29 cellular contexts compared by ENCODE assay signal in the genomic region with DNA sequence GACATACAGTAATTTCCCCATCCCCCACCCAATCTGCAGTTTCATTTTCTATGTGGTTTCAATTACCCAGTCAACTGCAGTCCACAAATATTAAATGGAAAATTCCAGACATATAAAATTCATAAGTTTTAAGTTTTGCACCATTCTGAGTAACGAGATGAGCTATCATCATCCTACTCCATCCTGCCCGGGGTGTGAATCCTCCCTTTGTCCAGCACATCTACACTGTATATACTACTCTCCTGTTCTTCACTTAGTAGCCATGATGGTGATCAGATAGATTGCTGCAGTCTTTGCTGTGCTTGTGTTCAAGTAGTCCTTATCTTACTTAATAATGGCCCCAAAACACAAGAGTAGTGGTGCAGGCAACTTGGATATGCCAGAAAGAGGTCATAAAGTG.
DNase-seq lines count a peak whose midpoint lies in the region; ATAC-seq lines count a peak whose summit lies in the region.
"Had no signal": no experiment of that assay in that cellular context is flagged by ENCODE, and none has a peak within 500 bp of the region (broad histone marks: within the 10 kb centered on the region; RNA-seq: fewer than 3 reads in every experiment).

No MANE protein-coding gene starts in this region.

- DNase-seq in T-helper 1 cell = no peak
- peak; percentile 10 for DNase-seq in stimulated activated CD4-positive, alpha-beta T cell treated with anti-CD3 and anti-CD28 coated beads, Interleukin-4, amount 100 ng/mL, for 24 hours
- no peak for DNase-seq in stimulated activated CD4-positive, alpha-beta T cell treated with anti-CD3 and anti-CD28 coated beads, Interleukin-2, amount 100 ng/mL, for 48 hours
- DNase-seq in central memory CD8-positive, alpha-beta T cell (ENCODE audit: low spot score in 2 of 2) = no peak
- DNase-seq in superior temporal gyrus (ENCODE audit: extremely low spot score) = peak; percentile 10
- no peak for DNase-seq in substantia nigra (lab: John Stamatoyannopoulos, UW)
- DNase-seq in SW 1271 (lab: John Stamatoyannopoulos, UW) = no peak
- DNase-seq: activated gamma-delta T cell treated with Interleukin-2 at 50 U/mL for 16 hours; caudate nucleus; CD4-positive, alpha-beta T cell; DMS153; dorsolateral prefrontal cortex; HCEC 1CT; left ventricle myocardium superior; NCI-H1417; NCI-H2081; NCI-H345; NCI-H82; nephron progenitor cell; right cardiac atrium; SK-N-SH; spleen; T1000; upper lobe of right lung had no signal

- peaks cover 20% of the 10 kb centered on the region for H3K36me3 Mint-ChIP-seq in T-helper 1 cell treated with Interleukin-12 subunit alpha and Interleukin-12 subunit beta and Interleukin-4 antibody, amounts not matched to agents 30 μg/mL and 1 μg/mL, for 36 hours (ENCODE audit: low read depth)
- H3K36me3 Mint-ChIP-seq in central memory CD8-positive, alpha-beta T cell (ENCODE audit: insufficient read depth) = peaks cover 27% of the 10 kb centered on the region

- no peaks in the 10 kb centered on the region for H3K27me3 Mint-ChIP-seq in T-helper 1 cell treated with Interleukin-12 subunit alpha and Interleukin-12 subunit beta and Interleukin-4 antibody, amounts not matched to agents 30 μg/mL and 1 μg/mL, for 36 hours (ENCODE audit: low read depth)
- no peaks in the 10 kb centered on the region for H3K27me3 Mint-ChIP-seq in central memory CD8-positive, alpha-beta T cell
- H3K27me3 Mint-ChIP-seq: CD4-positive, alpha-beta T cell had no signal

- H3K27ac Mint-ChIP-seq in T-helper 1 cell treated with Interleukin-12 subunit alpha and Interleukin-12 subunit beta and Interleukin-4 antibody, amounts not matched to agents 30 μg/mL and 1 μg/mL, for 36 hours = peak overlapping the region; percentile 28
- H3K27ac Mint-ChIP-seq in central memory CD8-positive, alpha-beta T cell (ENCODE audit: low read depth) = peak overlapping the region; percentile 22
- H3K27ac Mint-ChIP-seq: mesothelial cell of epicardium, nephron progenitor cell, WTC11 had no signal

- H3K9me3 Mint-ChIP-seq in T-helper 1 cell treated with Interleukin-12 subunit alpha and Interleukin-12 subunit beta and Interleukin-4 antibody, amounts not matched to agents 30 μg/mL and 1 μg/mL, for 36 hours = no peaks in the 10 kb centered on the region
- H3K9me3 Mint-ChIP-seq in central memory CD8-positive, alpha-beta T cell = no peaks in the 10 kb centered on the region
- H3K9me3 Mint-ChIP-seq: CD4-positive, alpha-beta T cell; mesothelial cell of epicardium; nephron progenitor cell; WTC11 had no signal

- no peak for ATAC-seq in central memory CD8-positive, alpha-beta T cell (replicated peaks; ENCODE audit: extremely low read depth, poor library complexity, severe bottlenecking)
- ATAC-seq: left ventricle myocardium superior, right cardiac atrium, upper lobe of right lung, WTC11 had no signal

- no peak overlapping the region for H3K4me3 Mint-ChIP-seq in T-helper 1 cell treated with Interleukin-12 subunit alpha and Interleukin-12 subunit beta and Interleukin-4 antibody, amounts not matched to agents 30 μg/mL and 1 μg/mL, for 36 hours
- H3K4me3 Mint-ChIP-seq in central memory CD8-positive, alpha-beta T cell = no peak overlapping the region
- H3K4me3 Mint-ChIP-seq: CD4-positive, alpha-beta T cell; mesothelial cell of epicardium; nephron progenitor cell; WTC11 had no signal

- H3K4me1 Mint-ChIP-seq in T-helper 1 cell treated with Interleukin-12 subunit alpha and Interleukin-12 subunit beta and Interleukin-4 antibody, amounts not matched to agents 30 μg/mL and 1 μg/mL, for 36 hours (ENCODE audit: low read depth) = peaks cover 15% of the 10 kb centered on the region
- H3K4me1 Mint-ChIP-seq in central memory CD8-positive, alpha-beta T cell = peaks cover 14% of the 10 kb centered on the region
- H3K4me1 Mint-ChIP-seq: mesothelial cell of epicardium, WTC11 had no signal

- H3K27ac ChIP-seq in substantia nigra (ENCODE audit: low read depth, low read length, poor library complexity, severe bottlenecking) = no peak overlapping the region
- H3K27ac ChIP-seq: 22Rv1, dorsolateral prefrontal cortex, parathyroid adenoma, spleen, upper lobe of right lung had no signal

Comparison
In these comparisons a context has a peak if more than half of its experiments do, and no peak if none do; other contexts are left out.
1. DNase-seq: peak in stimulated activated CD4-positive, alpha-beta T cell treated with anti-CD3 and anti-CD28 coated beads, Interleukin-4, amount 100 ng/mL, for 24 hours (single experiment) and superior temporal gyrus (single experiment); none in T-helper 1 cell (0 of 5), stimulated activated CD4-positive, alpha-beta T cell treated with anti-CD3 and anti-CD28 coated beads, Interleukin-2, amount 100 ng/mL, for 48 hours (0 of 2), central memory CD8-positive, alpha-beta T cell (0 of 2), substantia nigra (0 of 49) and SW 1271 (0 of 2).